ENCODE assay signal across 16 cellular contexts in the genomic region with DNA sequence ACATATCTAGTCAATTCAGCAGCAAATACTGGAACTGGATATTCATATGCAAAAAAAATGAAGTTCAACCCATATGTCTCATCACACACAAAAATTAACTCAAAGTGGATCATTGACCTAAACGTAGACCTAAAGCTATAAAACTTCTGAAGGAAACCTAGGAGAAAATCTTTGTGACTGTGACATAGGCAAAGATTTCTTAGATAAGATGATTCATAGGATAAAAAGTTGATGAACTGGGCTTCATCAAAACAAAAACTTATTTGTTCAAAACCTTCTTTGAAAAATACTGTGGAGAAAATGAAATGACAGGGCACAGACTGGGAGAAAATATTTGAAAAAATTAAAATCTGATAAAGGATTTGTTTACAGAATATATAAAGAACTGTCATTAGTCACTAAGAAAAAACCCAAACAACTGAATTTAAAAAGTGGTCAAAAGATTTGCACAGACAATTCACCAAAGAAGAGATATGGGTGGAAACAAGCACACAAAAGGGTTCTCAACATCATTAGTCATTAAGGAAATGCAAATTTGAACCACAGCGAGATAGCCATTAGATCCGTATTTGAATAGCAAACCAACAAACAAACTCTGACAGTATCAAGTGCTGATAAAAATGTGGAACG.
"Had no signal": no experiment of that assay in that cellular context is flagged by ENCODE, and none has a peak within 500 bp of the region (broad histone marks: within the 10 kb centered on the region; RNA-seq: fewer than 3 reads in every experiment).

No MANE protein-coding gene starts in this region.

- H3K9me3 ChIP-seq: esophagus muscularis mucosa had no signal

- H3K27ac ChIP-seq: esophagus muscularis mucosa had no signal

- H3K9me3 Mint-ChIP-seq: activated CD4-positive, alpha-beta memory T cell treated with anti-CD3 and anti-CD28 coated beads for 36 hours; activated naive CD4-positive, alpha-beta T cell treated with anti-CD3 and anti-CD28 coated beads, Interleukin-2, amount 50 U/mL, for 72 hours; activated T-cell treated with anti-CD3 and anti-CD28 coated beads, Interleukin-2, amount 50 U/mL, for 4 hours; natural killer cell treated with Interleukin-12 subunit alpha and Interleukin-12 subunit beta and Interleukin-15 and Interleukin-18, amount 100 ng/mL, for 72 hours; type B pancreatic cell had no signal

- H3K4me3 Mint-ChIP-seq: activated CD4-positive, alpha-beta memory T cell treated with anti-CD3 and anti-CD28 coated beads for 36 hours; activated T-cell treated with anti-CD3 and anti-CD28 coated beads, Interleukin-2, amount 50 U/mL, for 4 hours; memory B cell; natural killer cell treated with Interleukin-12 subunit alpha and Interleukin-12 subunit beta and Interleukin-15 and Interleukin-18, amount 100 ng/mL, for 72 hours; type B pancreatic cell had no signal

- DNase-seq: activated CD4-positive, alpha-beta memory T cell treated with anti-CD3 and anti-CD28 coated beads for 36 hours; activated CD4-positive, alpha-beta T cell treated with anti-CD3 and anti-CD28 coated beads for 1 hour; activated effector memory CD4-positive, alpha-beta T cell treated with anti-CD3 and anti-CD28 coated beads, Interleukin-2, amount 50 U/mL, for 16 hours; activated T-cell treated with anti-CD3 and anti-CD28 coated beads, Interleukin-2, amount 50 U/mL, for 4 hours; foreskin fibroblast; occipital lobe; stimulated activated CD4-positive, alpha-beta T cell treated with anti-CD3 and anti-CD28 coated beads, Interleukin-12 subunit alpha, Interleukin-12 subunit beta, amount 100 ng/mL, for 4 hours; stimulated activated naive CD4-positive, alpha-beta T cell; substantia nigra had no signal

- ATAC-seq: activated naive CD4-positive, alpha-beta T cell treated with anti-CD3 and anti-CD28 coated beads, Interleukin-2, amount 50 U/mL, for 72 hours; activated T-cell treated with anti-CD3 and anti-CD28 coated beads, Interleukin-2, amount 50 U/mL, for 4 hours; left lobe of liver; natural killer cell treated with Interleukin-12 subunit alpha and Interleukin-12 subunit beta and Interleukin-15 and Interleukin-18, amount 100 ng/mL, for 72 hours; sciatic nerve had no signal

- H3K27me3 Mint-ChIP-seq: type B pancreatic cell had no signal

- H3K36me3 Mint-ChIP-seq: activated CD4-positive, alpha-beta memory T cell treated with anti-CD3 and anti-CD28 coated beads for 36 hours; activated naive CD4-positive, alpha-beta T cell treated with anti-CD3 and anti-CD28 coated beads, Interleukin-2, amount 50 U/mL, for 72 hours; natural killer cell treated with Interleukin-12 subunit alpha and Interleukin-12 subunit beta and Interleukin-15 and Interleukin-18, amount 100 ng/mL, for 72 hours had no signal

- H3K4me3 ChIP-seq: esophagus muscularis mucosa had no signal

- H3K27me3 ChIP-seq: esophagus muscularis mucosa had no signal

- H3K27ac Mint-ChIP-seq: activated CD4-positive, alpha-beta memory T cell treated with anti-CD3 and anti-CD28 coated beads for 36 hours; activated naive CD4-positive, alpha-beta T cell treated with anti-CD3 and anti-CD28 coated beads, Interleukin-2, amount 50 U/mL, for 72 hours; memory B cell; natural killer cell treated with Interleukin-12 subunit alpha and Interleukin-12 subunit beta and Interleukin-15 and Interleukin-18, amount 100 ng/mL, for 72 hours; type B pancreatic cell had no signal
